9 cellular contexts compared by ENCODE assay signal in the genomic region with DNA sequence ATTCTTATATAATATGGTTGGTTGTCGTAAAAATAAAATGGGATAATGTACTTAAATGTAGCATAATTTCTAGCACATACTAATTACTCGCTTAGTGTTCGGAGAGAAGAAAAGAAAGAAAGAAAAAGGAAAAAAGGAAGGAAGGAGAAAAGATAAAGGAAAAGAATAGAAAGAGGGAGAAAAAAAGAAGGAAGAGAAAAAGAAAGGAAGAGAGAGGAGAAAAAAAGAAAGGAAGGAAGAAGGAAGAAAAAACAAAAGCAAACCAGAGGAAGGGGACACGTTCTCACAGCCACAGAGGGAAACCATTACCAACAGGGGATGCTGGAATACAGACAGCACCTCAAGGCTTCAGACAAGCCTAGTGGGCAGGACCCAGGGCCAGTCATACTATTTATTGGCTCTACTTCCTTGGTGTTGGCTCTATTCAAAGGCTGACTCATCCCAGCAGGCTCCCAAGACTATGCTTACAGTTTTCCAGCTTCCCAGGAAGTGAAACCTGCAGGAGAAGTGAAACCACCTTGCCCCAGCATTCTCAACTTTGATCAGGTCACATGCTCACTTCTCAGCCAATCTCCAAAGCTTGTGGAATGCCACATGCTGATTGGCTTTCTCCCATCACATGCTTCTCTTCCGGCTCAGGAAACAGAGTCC.
A peak's percentile ranks its signal among the peaks of the same experiment; 100 is the strongest.
DNase-seq lines count a peak whose midpoint lies in the region; ATAC-seq and TF ChIP-seq lines count a peak whose summit lies in the region.
"Had no signal": no experiment of that assay in that cellular context is flagged by ENCODE, and none has a peak within 500 bp of the region (broad histone marks: within the 10 kb centered on the region; RNA-seq: fewer than 3 reads in every experiment).

No MANE protein-coding gene starts in this region.

- H2AFZ ChIP-seq in HCT116 (ENCODE audit: low read depth, low read length, poor library complexity, severe bottlenecking) = no peak overlapping the region

- H3K36me3 ChIP-seq in HCT116 (ENCODE audit: control insufficient read depth in 1 of 2, insufficient read depth in 2 of 2, low read length in 2 of 2) (no peaks in the 10 kb centered on the region), RWPE2 (ENCODE audit: low read depth) (no peaks in the 10 kb centered on the region), testis (ENCODE audit: low read depth, missing control alignments) (no peaks in the 10 kb centered on the region)

- TF ChIP-seq POLR2A in HCT116 (IDR thresholded peaks at IDR 0.05; ENCODE audit: borderline replicate concordance, extremely low read depth, insufficient read depth, insufficient read length) (no peak), testis (IDR thresholded peaks at IDR 0.05) (no peak)

- no peaks in the 10 kb centered on the region for H3K79me2 ChIP-seq in HCT116 (ENCODE audit: insufficient read depth, low read length)

- intact Hi-C loops in HCT116 (cut with micrococcal nuclease) (no loop called here), testis (cut with DNase I; ENCODE audit: low total_unique reads) (no loop called here)

- H3K27me3 ChIP-seq in HCT116 (ENCODE audit: insufficient read depth, low read length) (0 out of 2 replicates have a peak, but pooled peaks cover 5% of the 10 kb centered on the region), RWPE2 (ENCODE audit: insufficient read depth, poor library complexity, severe bottlenecking) (no peaks in the 10 kb centered on the region), testis (no peaks in the 10 kb centered on the region)

- H3K9me2 ChIP-seq in HCT116 (ENCODE audit: insufficient read depth) = no peaks in the 10 kb centered on the region

- no peak overlapping the region for H3K9ac ChIP-seq in HCT116 (ENCODE audit: low read length)

- no peak overlapping the region for H3K4me3 ChIP-seq in HCT116 (replicated peaks in 1 of 2; ENCODE audit: low read depth in 1 of 2, low read length in 2 of 2)
- H3K4me3 ChIP-seq in RWPE2 (ENCODE audit: severe bottlenecking) = no peak overlapping the region
- H3K4me3 ChIP-seq in testis = no peak overlapping the region

- no peaks in the 10 kb centered on the region for H4K20me1 ChIP-seq in HCT116 (ENCODE audit: insufficient read depth)

- H3K9me3 ChIP-seq in HCT116 (ENCODE audit: control insufficient read depth in 1 of 2, insufficient read depth in 1 of 2, low read depth in 1 of 2, low read length in 2 of 2) (no peaks in the 10 kb centered on the region), RWPE2 (ENCODE audit: severe bottlenecking) (no peaks in the 10 kb centered on the region), testis (no peaks in the 10 kb centered on the region)

- ATAC-seq in HCT116 = peak; percentile 92
- ATAC-seq in RWPE2 (ENCODE audit: low read depth) = peak; percentile 99
- ATAC-seq in HG02870 (IDR thresholded peaks at IDR 0.05; ENCODE audit: unreplicated experiment) = no peak
- ATAC-seq: activated CD4-positive, CD25-positive, alpha-beta regulatory T cell treated with anti-CD3 and anti-CD28 coated beads, Interleukin-2, amount 50 U/mL, for 24 hours had no signal

- POLR2A ChIA-PET in HCT116 (lab: Charles Lee) = no interaction called here

- 74 to 85% methylated on average over 5 of the region's 5 CpGs for WGBS in testis, 2 donors

- no TSS peak for BruUV-seq in HCT116 (replicated peaks; lab: Mats Ljungman, UMichigan)

- TF ChIP-seq CTCF in HCT116 (IDR thresholded peaks at IDR 0.05 in 2 of 3, conservative IDR thresholded peaks at IDR 0.05 in 1 of 3; ENCODE audit: borderline replicate concordance in 1 of 3, insufficient read depth in 1 of 3, low read depth in 2 of 3, low read length in 2 of 3) = no peak
- no peak for TF ChIP-seq CTCF in RWPE2 (IDR thresholded peaks at IDR 0.05; ENCODE audit: poor library complexity, severe bottlenecking)
- no peak for TF ChIP-seq CTCF in testis (IDR thresholded peaks at IDR 0.05)

- RAD21 ChIA-PET in HCT116 (lab: Charles Lee; ENCODE audit: low non-redundant PET in 1 of 2, low total read pairs in 2 of 2, uncharacterized antibody in 2 of 2, unreplicated experiment in 2 of 2) = no interaction called here

- peak; percentile 34 for TF ChIP-seq RAD21 in HCT116 (IDR thresholded peaks at IDR 0.05; ENCODE audit: low read depth)

- CTCF ChIA-PET in HCT116 (lab: Charles Lee) = interaction anchor here (1.4 kb wide), 1 partner anchor 11 kb away, joined by 3 read pairs; no protein-coding TSS in a partner anchor

- H3K4me2 ChIP-seq in HCT116 (ENCODE audit: low read length) = peak overlapping the region; percentile 45

- no peak overlapping the region for H3K27ac ChIP-seq in HCT116 (ENCODE audit: low read depth, low read length)
- H3K27ac ChIP-seq in RWPE2 (ENCODE audit: poor library complexity, severe bottlenecking) = no peak overlapping the region
- H3K27ac ChIP-seq in testis = no peak overlapping the region

- H3K4me1 ChIP-seq in HCT116 (ENCODE audit: control insufficient read depth in 1 of 2, insufficient read depth in 2 of 2, low read length in 2 of 2) = peaks cover 4 to 21% of the 10 kb centered on the region in 2 experiments
- H3K4me1 ChIP-seq in RWPE2 (ENCODE audit: insufficient read depth, poor library complexity, severe bottlenecking) = no peaks in the 10 kb centered on the region
- peaks cover 6% of the 10 kb centered on the region for H3K4me1 ChIP-seq in testis

- DNase-seq in HCT116 (ENCODE audit: low read depth, low spot score) = peak; percentile 81
- DNase-seq in RWPE2 (ENCODE audit: low spot score) = no peak
- DNase-seq in iPS DF 19.7 (ENCODE audit: low read depth, low spot score) = peak; percentile 52
- DNase-seq in testis = peak; percentile 19
- no peak for DNase-seq in HCEC 1CT
- DNase-seq in SW 1271 (lab: John Stamatoyannopoulos, UW) = no peak
- DNase-seq: stimulated activated naive CD4-positive, alpha-beta T cell treated with Interleukin-2 at 50 U/mL for 16 hours had no signal

TF ChIP-seq in HCT116, 20 proteins besides CTCF, POLR2A, EP300 and RAD21 (continues in another document):
- TF ChIP-seq, protein P1, sequence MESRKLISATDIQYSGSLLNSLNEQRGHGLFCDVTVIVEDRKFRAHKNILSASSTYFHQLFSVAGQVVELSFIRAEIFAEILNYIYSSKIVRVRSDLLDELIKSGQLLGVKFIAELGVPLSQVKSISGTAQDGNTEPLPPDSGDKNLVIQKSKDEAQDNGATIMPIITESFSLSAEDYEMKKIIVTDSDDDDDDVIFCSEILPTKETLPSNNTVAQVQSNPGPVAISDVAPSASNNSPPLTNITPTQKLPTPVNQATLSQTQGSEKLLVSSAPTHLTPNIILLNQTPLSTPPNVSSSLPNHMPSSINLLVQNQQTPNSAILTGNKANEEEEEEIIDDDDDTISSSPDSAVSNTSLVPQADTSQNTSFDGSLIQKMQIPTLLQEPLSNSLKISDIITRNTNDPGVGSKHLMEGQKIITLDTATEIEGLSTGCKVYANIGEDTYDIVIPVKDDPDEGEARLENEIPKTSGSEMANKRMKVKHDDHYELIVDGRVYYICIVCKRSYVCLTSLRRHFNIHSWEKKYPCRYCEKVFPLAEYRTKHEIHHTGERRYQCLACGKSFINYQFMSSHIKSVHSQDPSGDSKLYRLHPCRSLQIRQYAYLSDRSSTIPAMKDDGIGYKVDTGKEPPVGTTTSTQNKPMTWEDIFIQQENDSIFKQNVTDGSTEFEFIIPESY (IDR thresholded peaks at IDR 0.05; ENCODE audit: extremely low read depth, insufficient replicate concordance, low read length) = no peak
- TF ChIP-seq POLR2AphosphoS5 (IDR thresholded peaks at IDR 0.05; ENCODE audit: low read depth, low read length) (no peak), FOSL1 (IDR thresholded peaks at IDR 0.05; ENCODE audit: low read depth) (peak; percentile 68; the same call in 1 of the 2 replicates), EZH2phosphoT487 (IDR thresholded peaks at IDR 0.05; ENCODE audit: borderline replicate concordance) (no peak), SP1 (IDR thresholded peaks at IDR 0.05; ENCODE audit: low read depth) (peak; percentile 55), EGR1 (IDR thresholded peaks at IDR 0.05; ENCODE audit: low read depth) (no peak), CBX3 (IDR thresholded peaks at IDR 0.05; ENCODE audit: low read depth) (peak; percentile 72), EZH2 (IDR thresholded peaks at IDR 0.05) (no peak), SIN3A (IDR thresholded peaks at IDR 0.05; ENCODE audit: low read depth) (no peak), YY1 (IDR thresholded peaks at IDR 0.05; ENCODE audit: extremely low read depth, insufficient replicate concordance, low read depth, low read length) (no peak), JUND (IDR thresholded peaks at IDR 0.05) (peak; percentile 62; the same call in 1 of the 2 replicates), TCF7L2 (IDR thresholded peaks at IDR 0.05; ENCODE audit: borderline replicate concordance, extremely low read depth, insufficient read depth, insufficient read length) (peak; percentile 44)
- TF ChIP-seq, protein P2, sequence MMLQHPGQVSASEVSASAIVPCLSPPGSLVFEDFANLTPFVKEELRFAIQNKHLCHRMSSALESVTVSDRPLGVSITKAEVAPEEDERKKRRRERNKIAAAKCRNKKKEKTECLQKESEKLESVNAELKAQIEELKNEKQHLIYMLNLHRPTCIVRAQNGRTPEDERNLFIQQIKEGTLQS (IDR thresholded peaks at IDR 0.05) = no peak
- TF ChIP-seq, protein P3, sequence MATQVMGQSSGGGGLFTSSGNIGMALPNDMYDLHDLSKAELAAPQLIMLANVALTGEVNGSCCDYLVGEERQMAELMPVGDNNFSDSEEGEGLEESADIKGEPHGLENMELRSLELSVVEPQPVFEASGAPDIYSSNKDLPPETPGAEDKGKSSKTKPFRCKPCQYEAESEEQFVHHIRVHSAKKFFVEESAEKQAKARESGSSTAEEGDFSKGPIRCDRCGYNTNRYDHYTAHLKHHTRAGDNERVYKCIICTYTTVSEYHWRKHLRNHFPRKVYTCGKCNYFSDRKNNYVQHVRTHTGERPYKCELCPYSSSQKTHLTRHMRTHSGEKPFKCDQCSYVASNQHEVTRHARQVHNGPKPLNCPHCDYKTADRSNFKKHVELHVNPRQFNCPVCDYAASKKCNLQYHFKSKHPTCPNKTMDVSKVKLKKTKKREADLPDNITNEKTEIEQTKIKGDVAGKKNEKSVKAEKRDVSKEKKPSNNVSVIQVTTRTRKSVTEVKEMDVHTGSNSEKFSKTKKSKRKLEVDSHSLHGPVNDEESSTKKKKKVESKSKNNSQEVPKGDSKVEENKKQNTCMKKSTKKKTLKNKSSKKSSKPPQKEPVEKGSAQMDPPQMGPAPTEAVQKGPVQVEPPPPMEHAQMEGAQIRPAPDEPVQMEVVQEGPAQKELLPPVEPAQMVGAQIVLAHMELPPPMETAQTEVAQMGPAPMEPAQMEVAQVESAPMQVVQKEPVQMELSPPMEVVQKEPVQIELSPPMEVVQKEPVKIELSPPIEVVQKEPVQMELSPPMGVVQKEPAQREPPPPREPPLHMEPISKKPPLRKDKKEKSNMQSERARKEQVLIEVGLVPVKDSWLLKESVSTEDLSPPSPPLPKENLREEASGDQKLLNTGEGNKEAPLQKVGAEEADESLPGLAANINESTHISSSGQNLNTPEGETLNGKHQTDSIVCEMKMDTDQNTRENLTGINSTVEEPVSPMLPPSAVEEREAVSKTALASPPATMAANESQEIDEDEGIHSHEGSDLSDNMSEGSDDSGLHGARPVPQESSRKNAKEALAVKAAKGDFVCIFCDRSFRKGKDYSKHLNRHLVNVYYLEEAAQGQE (IDR thresholded peaks at IDR 0.05; ENCODE audit: low read depth) = no peak

Comparison
In these comparisons a context has a peak if more than half of its experiments do, and no peak if none do; other contexts are left out.
1. DNase-seq: peak in HCT116 (single experiment), iPS DF 19.7 (single experiment) and testis (single experiment); none in RWPE2 (single experiment), HCEC 1CT (single experiment) and SW 1271 (0 of 2).